ENCODE assay signal across 16 cellular contexts in the genomic region with DNA sequence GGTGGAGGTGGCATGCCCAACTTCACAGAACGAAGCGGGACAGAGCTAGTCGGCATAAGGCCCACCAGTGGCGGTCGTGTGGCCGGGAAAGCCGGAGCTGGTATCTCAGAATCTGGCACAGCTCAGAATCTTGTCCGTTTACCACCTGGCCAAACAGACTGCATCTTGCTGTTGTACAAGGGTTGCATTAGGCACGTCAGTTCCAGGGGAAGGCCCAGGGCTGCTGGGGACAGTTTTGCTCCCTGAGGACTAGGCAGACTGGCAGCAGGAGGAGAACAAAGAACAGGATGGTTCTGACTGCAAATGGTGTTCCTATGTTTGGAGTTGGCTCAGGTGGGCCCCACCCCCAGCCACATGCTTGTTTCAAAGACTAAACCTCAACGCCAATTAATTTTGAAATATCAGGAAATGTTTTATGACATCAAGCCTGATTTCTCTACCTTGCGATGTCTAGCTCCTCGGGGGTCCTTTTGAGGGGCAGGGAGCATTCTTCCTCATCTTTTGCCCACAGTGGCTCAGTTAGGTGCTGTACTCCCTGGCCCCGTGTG. TPM values are rescaled to one million over a fixed set of nuclear protein-coding genes. Genes with fewer than 3 reads are reported as not detected.
DNase-seq lines count a peak whose midpoint lies in the region; ATAC-seq and TF ChIP-seq lines count a peak whose summit lies in the region.
"Had no signal": no experiment of that assay in that cellular context is flagged by ENCODE, and none has a peak within 500 bp of the region (broad histone marks: within the 10 kb centered on the region; RNA-seq: fewer than 3 reads in every experiment).

No MANE protein-coding gene starts in this region.

- intact Hi-C loops in dorsolateral prefrontal cortex (cut with DNase I) = loop anchor here in 1 of 2 donors (5.0 kb wide), 1 partner anchor 226 kb away; no protein-coding TSS in a partner anchor

- peaks cover 17% of the 10 kb centered on the region for H3K4me1 ChIP-seq in skeletal muscle satellite cell (ENCODE audit: control insufficient read depth, insufficient read depth, low read length)

- peak; percentile 66 for DNase-seq in DMS 273 treated with DMSO at 0.1 percent for 48 hours (lab: John Stamatoyannopoulos, UW)
- DNase-seq in NCI-H524 treated with DMSO at 0.1 percent for 48 hours (lab: John Stamatoyannopoulos, UW) = peak; percentile 33
- DNase-seq in dorsolateral prefrontal cortex = peak; percentile 27 to 75 (median 66)
- DNase-seq in UCSD-AML1 (lab: John Stamatoyannopoulos, UW; ENCODE audit: unreplicated experiment) = no peak
- no peak for DNase-seq in erythroblast (lab: John Stamatoyannopoulos, UW)
- DNase-seq: activated B cell treated with CpG ODN at 0.5 μM for 24 hours; activated effector memory CD4-positive, alpha-beta T cell treated with anti-CD3 and anti-CD28 coated beads, Interleukin-2, amount 50 U/mL, for 16 hours; cortex of kidney; immature natural killer cell; NCI-H1436; NCI-H526; stimulated activated naive CD8-positive, alpha-beta T cell treated with anti-CD3 and anti-CD28 coated beads, Interleukin-15, amount 100 ng/mL, for 72 hours had no signal

- no peaks in the 10 kb centered on the region for H3K36me3 ChIP-seq in skeletal muscle satellite cell (ENCODE audit: insufficient read depth, low read length)

- no peak for ATAC-seq in GM19023 (IDR thresholded peaks at IDR 0.05; ENCODE audit: unreplicated experiment)
- ATAC-seq: stimulated activated naive CD8-positive, alpha-beta T cell treated with anti-CD3 and anti-CD28 coated beads, Interleukin-15, amount 100 ng/mL, for 72 hours had no signal

- no peak for TF ChIP-seq POLR2A in erythroblast (IDR thresholded peaks at IDR 0.05; ENCODE audit: low read length)

- no peak for TF ChIP-seq CTCF in dorsolateral prefrontal cortex (IDR thresholded peaks at IDR 0.05 in 54 of 56, conservative IDR thresholded peaks at IDR 0.05 in 2 of 56; ENCODE audit: low read depth in 1 of 56, partially characterized antibody in 56 of 56)

- H3K27me3 ChIP-seq in dorsolateral prefrontal cortex (no peaks in the 10 kb centered on the region), skeletal muscle satellite cell (ENCODE audit: control insufficient read depth, insufficient read depth, low read length) (peaks cover 6% of the 10 kb centered on the region)

- H3K4me3 ChIP-seq in dorsolateral prefrontal cortex (no peak overlapping the region), skeletal muscle satellite cell (ENCODE audit: low read length) (no peak overlapping the region)

- H3K4me2 ChIP-seq in skeletal muscle satellite cell (ENCODE audit: low read length) = peak overlapping the region; percentile 32

- no peaks in the 10 kb centered on the region for H3K9me3 ChIP-seq in skeletal muscle satellite cell (replicated peaks; ENCODE audit: low read length)

- no peak overlapping the region for H3K9ac ChIP-seq in skeletal muscle satellite cell (ENCODE audit: low read depth, low read length)

- peak overlapping the region in 49 of 59 donors; percentile 27 to 85 (median 74) for H3K27ac ChIP-seq in dorsolateral prefrontal cortex

RNA-seq across cellular contexts. Expression of a gene that starts 4.2 kb away (rescaled TPM):
- under 1 TPM in 4 of 120 experiments, not detected in 116; 0.11 to 0.83 (median 0.44) TPM for total RNA-seq in dorsolateral prefrontal cortex
- total RNA-seq in skeletal muscle satellite cell (2012; rRNA removed) = not detected in 2 replicates
- total RNA-seq: activated B cell treated with CpG ODN at 0.5 μM for 24 hours; lung microvascular endothelial cell; natural killer cell treated with Interleukin-12 subunit alpha and Interleukin-12 subunit beta and Interleukin-15 and Interleukin-18, amount 100 ng/mL, for 72 hours had no signal

RNA-seq across cellular contexts. Expression of a gene that starts 57.3 kb away (rescaled TPM):
- total RNA-seq in dorsolateral prefrontal cortex = 100 to 1,000 TPM in 106 of 120 experiments, 10 to 100 TPM in 14; 84.1 to 180 (median 126) TPM
- 237 and 313 TPM in 2 replicates for total RNA-seq in skeletal muscle satellite cell (2012; rRNA removed)

Comparison
In these comparisons a context has a peak if more than half of its experiments do, and no peak if none do; other contexts are left out.
1. DNase-seq: peak in DMS 273 treated with DMSO at 0.1 percent for 48 hours (single experiment), NCI-H524 treated with DMSO at 0.1 percent for 48 hours (single experiment) and dorsolateral prefrontal cortex (10 of 10); none in UCSD-AML1 (single experiment) and erythroblast (0 of 2).